2 cellular contexts compared by ENCODE assay signal in the genomic region with DNA sequence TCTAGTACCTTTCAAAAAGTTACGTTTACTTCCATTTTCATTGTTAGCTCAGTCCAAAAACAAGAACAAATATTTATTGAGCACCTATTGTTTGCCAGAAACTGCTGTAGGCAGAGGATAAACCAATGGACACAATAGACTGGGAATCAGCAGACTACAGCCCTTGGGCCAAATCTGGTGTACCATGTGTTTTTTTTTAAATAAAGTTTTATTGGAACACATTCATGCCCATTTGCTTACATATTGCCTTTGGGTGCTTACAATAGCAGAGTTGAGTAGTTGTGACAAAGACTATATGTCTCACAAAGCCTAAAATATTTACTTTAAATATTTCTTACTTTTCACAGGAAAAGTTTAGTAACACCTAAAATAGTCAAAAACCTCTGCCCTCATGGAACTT.
TF ChIP-seq lines count a peak whose summit lies in the region.

No MANE protein-coding gene starts in this region.

TF ChIP-seq in GM12878, 131 proteins besides CTCF, POLR2A, EP300 and RAD21 (continued from another document):
- peak; percentile 68 for TF ChIP-seq ZBTB40 (IDR thresholded peaks at IDR 0.05; ENCODE audit: borderline replicate concordance)
- TF ChIP-seq FOXM1 (IDR thresholded peaks at IDR 0.05; ENCODE audit: low read depth, low read length), result no peak

TF ChIP-seq in K562, 482 proteins besides CTCF, POLR2A, EP300 and RAD21 (continued from another document):
- TF ChIP-seq, protein P1, sequence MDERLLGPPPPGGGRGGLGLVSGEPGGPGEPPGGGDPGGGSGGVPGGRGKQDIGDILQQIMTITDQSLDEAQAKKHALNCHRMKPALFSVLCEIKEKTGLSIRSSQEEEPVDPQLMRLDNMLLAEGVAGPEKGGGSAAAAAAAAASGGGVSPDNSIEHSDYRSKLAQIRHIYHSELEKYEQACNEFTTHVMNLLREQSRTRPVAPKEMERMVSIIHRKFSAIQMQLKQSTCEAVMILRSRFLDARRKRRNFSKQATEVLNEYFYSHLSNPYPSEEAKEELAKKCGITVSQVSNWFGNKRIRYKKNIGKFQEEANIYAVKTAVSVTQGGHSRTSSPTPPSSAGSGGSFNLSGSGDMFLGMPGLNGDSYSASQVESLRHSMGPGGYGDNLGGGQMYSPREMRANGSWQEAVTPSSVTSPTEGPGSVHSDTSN (CRISPR knock-in tag; IDR thresholded peaks at IDR 0.05; ENCODE audit: low read depth), result no peak
- TF ChIP-seq, protein P1 (tag; conservative IDR thresholded peaks at IDR 0.05; ENCODE audit: low read depth), result no peak
- TF ChIP-seq NR2C1 (IDR thresholded peaks at IDR 0.05) (no peak), NR2C1 (tag; IDR thresholded peaks at IDR 0.05) (no peak), NR2F6 (CRISPR knock-in tag; IDR thresholded peaks at IDR 0.05) (no peak), ZBTB40 (IDR thresholded peaks at IDR 0.05) (peak; percentile 87), ZBTB40 (CRISPR knock-in tag; IDR thresholded peaks at IDR 0.05) (peak; percentile 65; the same call in 1 of the 2 replicates), SETDB1 (IDR thresholded peaks at IDR 0.05; ENCODE audit: low read length) (no peak), GATA2 (CRISPR knock-in tag; IDR thresholded peaks at IDR 0.05) (no peak)
